ENCODE assay signal across 25 cellular contexts in genomic region chr19:31892060-31892459, GRCh38.
"Had no signal": no experiment of that assay in that cellular context is flagged by ENCODE, and none has a peak within 500 bp of the region (broad histone marks: within the 10 kb centered on the region; RNA-seq: fewer than 3 reads in every experiment).

No MANE protein-coding gene starts in this region.

- H3K4me3 Mint-ChIP-seq: activated CD4-positive, alpha-beta memory T cell treated with anti-CD3 and anti-CD28 coated beads, Interleukin-2, amount 10 ng/mL, durations not matched to agents 7 days and 5 days; activated CD4-positive, alpha-beta T cell treated with anti-CD3 and anti-CD28 coated beads, Interleukin-2, amount 10 ng/mL, durations not matched to agents 7 days and 5 days; activated naive CD8-positive, alpha-beta T cell; activated T-cell treated with anti-CD3 and anti-CD28 coated beads, Interleukin-2, amount 50 U/mL, for 4 hours; activated T-helper 17 cell treated with anti-CD3 and anti-CD28 coated beads, Interleukin-2, amount 50 U/mL, for 72 hours; central memory CD8-positive, alpha-beta T cell; dendritic cell treated with granulocyte-macrophage colony-stimulating factor and Interleukin-4, amounts not matched to agents 40 ng/mL and 50 ng/mL, for 4 days; endodermal cell had no signal

- H3K27ac ChIP-seq: brain microvascular endothelial cell, coronary artery, dorsolateral prefrontal cortex had no signal

- H3K4me1 Mint-ChIP-seq: activated CD4-positive, alpha-beta memory T cell treated with anti-CD3 and anti-CD28 coated beads, Interleukin-2, amount 10 ng/mL, durations not matched to agents 7 days and 5 days; activated CD4-positive, alpha-beta T cell treated with anti-CD3 and anti-CD28 coated beads, Interleukin-2, amount 10 ng/mL, durations not matched to agents 7 days and 5 days; activated T-helper 17 cell treated with anti-CD3 and anti-CD28 coated beads, Interleukin-2, amount 50 U/mL, for 72 hours; central memory CD8-positive, alpha-beta T cell had no signal

- H3K27me3 Mint-ChIP-seq: activated CD4-positive, alpha-beta memory T cell treated with anti-CD3 and anti-CD28 coated beads, Interleukin-2, amount 10 ng/mL, durations not matched to agents 7 days and 5 days; activated CD4-positive, alpha-beta T cell treated with anti-CD3 and anti-CD28 coated beads, Interleukin-2, amount 10 ng/mL, durations not matched to agents 7 days and 5 days; activated naive CD8-positive, alpha-beta T cell; activated T-helper 17 cell treated with anti-CD3 and anti-CD28 coated beads, Interleukin-2, amount 50 U/mL, for 72 hours; dendritic cell treated with granulocyte-macrophage colony-stimulating factor and Interleukin-4, amounts not matched to agents 40 ng/mL and 50 ng/mL, for 4 days had no signal

- H3K4me3 ChIP-seq: coronary artery, dorsolateral prefrontal cortex had no signal

- H3K27me3 ChIP-seq: brain microvascular endothelial cell had no signal

- DNase-seq: activated CD4-positive, alpha-beta memory T cell treated with anti-CD3 and anti-CD28 coated beads, Interleukin-2, amount 10 ng/mL, durations not matched to agents 7 days and 5 days; activated CD4-positive, alpha-beta T cell treated with anti-CD3 and anti-CD28 coated beads for 1 hour; activated CD4-positive, alpha-beta T cell treated with anti-CD3 and anti-CD28 coated beads for 4 hours; activated CD4-positive, alpha-beta T cell treated with anti-CD3 and anti-CD28 coated beads, Interleukin-2, amount 10 ng/mL, durations not matched to agents 7 days and 5 days; activated CD4-positive, alpha-beta T cell treated with anti-CD3 and anti-CD28 coated beads, Interleukin-2, amount 50 U/mL, for 4 hours; activated CD8-positive, alpha-beta memory T cell treated with anti-CD3 and anti-CD28 coated beads, Interleukin-2, amount 50 U/mL, for 48 hours; activated effector memory CD4-positive, alpha-beta T cell treated with Interleukin-2 at 50 U/mL for 16 hours; activated gamma-delta T cell treated with Interleukin-2 at 50 U/mL for 16 hours; activated naive CD4-positive, alpha-beta T cell treated with anti-CD3 and anti-CD28 coated beads, Interleukin-2, amount 50 U/mL, for 16 hours; activated naive CD4-positive, alpha-beta T cell treated with Interleukin-2 at 50 U/mL for 16 hours; activated T-cell treated with anti-CD3 and anti-CD28 coated beads, Interleukin-2, amount 50 U/mL, for 4 hours; amniotic stem cell; anterior cingulate cortex; brain microvascular endothelial cell; dorsolateral prefrontal cortex; effector memory CD4-positive, alpha-beta T cell; endodermal cell; foreskin fibroblast; head of caudate nucleus; T-helper 2 cell had no signal

- H3K9me3 Mint-ChIP-seq: activated T-cell treated with anti-CD3 and anti-CD28 coated beads, Interleukin-2, amount 50 U/mL, for 4 hours had no signal

- H3K36me3 Mint-ChIP-seq: activated naive CD8-positive, alpha-beta T cell had no signal

- H3K36me3 ChIP-seq: brain microvascular endothelial cell had no signal

- H3K27ac Mint-ChIP-seq: activated CD4-positive, alpha-beta memory T cell treated with anti-CD3 and anti-CD28 coated beads, Interleukin-2, amount 10 ng/mL, durations not matched to agents 7 days and 5 days; activated CD4-positive, alpha-beta T cell treated with anti-CD3 and anti-CD28 coated beads, Interleukin-2, amount 10 ng/mL, durations not matched to agents 7 days and 5 days; activated naive CD8-positive, alpha-beta T cell; activated T-helper 17 cell treated with anti-CD3 and anti-CD28 coated beads, Interleukin-2, amount 50 U/mL, for 72 hours; dendritic cell treated with granulocyte-macrophage colony-stimulating factor and Interleukin-4, amounts not matched to agents 40 ng/mL and 50 ng/mL, for 4 days; endodermal cell had no signal
